10 cellular contexts compared by ENCODE assay signal in genomic region chr14:47674148-47674545, GRCh38. TPM values are rescaled to one million over a fixed set of nuclear protein-coding genes. Genes with fewer than 3 reads are reported as not detected.
DNase-seq lines count a peak whose midpoint lies in the region; ATAC-seq lines count a peak whose summit lies in the region.
"Had no signal": no experiment of that assay in that cellular context is flagged by ENCODE, and none has a peak within 500 bp of the region (broad histone marks: within the 10 kb centered on the region; RNA-seq: fewer than 3 reads in every experiment).

No MANE protein-coding gene starts in this region.

- no peaks in the 10 kb centered on the region for H3K36me3 ChIP-seq in rectal smooth muscle tissue (ENCODE audit: control insufficient read depth, insufficient read depth, low read length)

- ATAC-seq in GM19395 (IDR thresholded peaks at IDR 0.05; ENCODE audit: unreplicated experiment) = no peak
- ATAC-seq in HG03439 (IDR thresholded peaks at IDR 0.05; ENCODE audit: unreplicated experiment) = no peak

- DNase-seq in NCI-H1417 (lab: John Stamatoyannopoulos, UW) (peak in 2 of 3 experiments; percentile 53 to 60), NCI-H1417 treated with DMSO at 0.1 percent for 48 hours (lab: John Stamatoyannopoulos, UW) (no peak), NCI-H69 (lab: John Stamatoyannopoulos, UW) (peak; percentile 74), head of caudate nucleus (peak in 41 of 42 donors; percentile 20 to 77 (median 58)), G401 (ENCODE audit: low spot score) (no peak)
- DNase-seq: activated CD4-positive, alpha-beta memory T cell treated with anti-CD3 and anti-CD28 coated beads for 36 hours; mammary epithelial cell had no signal

- H3K4me3 ChIP-seq in rectal smooth muscle tissue (ENCODE audit: low read length) = peak overlapping the region; percentile 50

- intact Hi-C loops in head of caudate nucleus (cut with DNase I) = no loop called here

- no peak overlapping the region for H3K9ac ChIP-seq in rectal smooth muscle tissue (ENCODE audit: low read length)

- H3K4me1 ChIP-seq in rectal smooth muscle tissue (ENCODE audit: control insufficient read depth, insufficient read depth, low read length) = no peaks in the 10 kb centered on the region

- in situ Hi-C loops in G401 (cut with HindIII; ENCODE audit: low sequenced_read_pairs) = no loop called here

- no peak overlapping the region for H3K27ac ChIP-seq in rectal smooth muscle tissue (ENCODE audit: low read depth, low read length)

- peaks cover 8% of the 10 kb centered on the region for H3K27me3 ChIP-seq in rectal smooth muscle tissue (ENCODE audit: control insufficient read depth, insufficient read depth, low read length)

RNA-seq across cellular contexts. Expression of gene MDGA2, which starts 1.3 kb away (rescaled TPM):
- total RNA-seq in G401 (2014; rRNA removed; shearing (Covaris generic)) = not detected in 2 replicates
- total RNA-seq: activated CD4-positive, alpha-beta memory T cell treated with anti-CD3 and anti-CD28 coated beads for 36 hours had no signal

Comparison
In these comparisons a context has a peak if more than half of its experiments do, and no peak if none do; other contexts are left out.
1. DNase-seq: peak in NCI-H1417 (2 of 3), NCI-H69 (single experiment) and head of caudate nucleus (41 of 42); none in NCI-H1417 treated with DMSO at 0.1 percent for 48 hours (single experiment) and G401 (single experiment).